In genomic region chr19:16463991-16464575, GRCh38 we compare ENCODE assay signal across 1 cellular context.
A peak's percentile ranks its signal among the peaks of the same experiment; 100 is the strongest.
TF ChIP-seq lines count a peak whose summit lies in the region.

No MANE protein-coding gene starts in this region.

TF ChIP-seq in HepG2, 621 proteins besides CTCF, POLR2A, EP300 and RAD21 (continued from another document and continues in another):
- TF ChIP-seq ZNF609 (CRISPR knock-in tag; IDR thresholded peaks at IDR 0.05; ENCODE audit: borderline replicate concordance) = peak; percentile 38; the same call in 1 of the 2 replicates
- TF ChIP-seq MIXL1 (CRISPR knock-in tag; IDR thresholded peaks at IDR 0.05) = peak; percentile 59; the same call in 1 of the 2 replicates
- peak; percentile 90; the same call in 1 of the 2 replicates for TF ChIP-seq ZNF264 (CRISPR knock-in tag; IDR thresholded peaks at IDR 0.05)
- TF ChIP-seq RXRA (CRISPR knock-in tag; IDR thresholded peaks at IDR 0.05) = peak; percentile 62; the same call in 1 of the 2 replicates
- TF ChIP-seq ELF3 (CRISPR knock-in tag; IDR thresholded peaks at IDR 0.05) = no peak
- peak; percentile 66; the same call in 1 of the 2 replicates for TF ChIP-seq HNF4A (CRISPR knock-in tag; IDR thresholded peaks at IDR 0.05)
- no peak for TF ChIP-seq PRPF4 (IDR thresholded peaks at IDR 0.05; ENCODE audit: low read depth, low read length, poor library complexity, severe bottlenecking)
- peak; percentile 62 for TF ChIP-seq ZNF263 (CRISPR knock-in tag; IDR thresholded peaks at IDR 0.05)
- TF ChIP-seq STAG1 (CRISPR knock-in tag; IDR thresholded peaks at IDR 0.05) = peak; percentile 15; the same call in 1 of the 2 replicates
- 0 out of 2 replicates have a peak, but pooled peaks have one; percentile 15 for TF ChIP-seq ZKSCAN8 (CRISPR knock-in tag; IDR thresholded peaks at IDR 0.05; ENCODE audit: borderline replicate concordance)
- peak; percentile 44; the same call in 1 of the 2 replicates for TF ChIP-seq NCOA2 (CRISPR knock-in tag; IDR thresholded peaks at IDR 0.05)
- TF ChIP-seq REPIN1 (CRISPR knock-in tag; IDR thresholded peaks at IDR 0.05; ENCODE audit: borderline replicate concordance, low read depth) = peak; percentile 75; the same call in 1 of the 2 replicates
- TF ChIP-seq BHLHE40 (IDR thresholded peaks at IDR 0.05; ENCODE audit: low read length) = no peak
- peak; percentile 68; the same call in 1 of the 2 replicates for TF ChIP-seq ZNF331 (CRISPR knock-in tag; IDR thresholded peaks at IDR 0.05)
- TF ChIP-seq CBFB (CRISPR knock-in tag; IDR thresholded peaks at IDR 0.05) = peak; percentile 39; the same call in 1 of the 2 replicates
- peak; percentile 95; the same call in 1 of the 2 replicates for TF ChIP-seq ZNF292 (CRISPR knock-in tag; IDR thresholded peaks at IDR 0.05; ENCODE audit: borderline replicate concordance, low read depth)
- peak; percentile 74 for TF ChIP-seq SALL1 (CRISPR knock-in tag; IDR thresholded peaks at IDR 0.05)
- TF ChIP-seq TAF1 (CRISPR knock-in tag; IDR thresholded peaks at IDR 0.05) = peak; percentile 18; the same call in 1 of the 2 replicates
- peak; percentile 55 for TF ChIP-seq ZNF574 (CRISPR knock-in tag; IDR thresholded peaks at IDR 0.05)
- TF ChIP-seq ZFP41 (CRISPR knock-in tag; IDR thresholded peaks at IDR 0.05; ENCODE audit: borderline replicate concordance) = no peak
- peak; percentile 43 for TF ChIP-seq CEBPG (CRISPR knock-in tag; IDR thresholded peaks at IDR 0.05)
- TF ChIP-seq ZNF577 (CRISPR knock-in tag; IDR thresholded peaks at IDR 0.05; ENCODE audit: borderline replicate concordance, low read depth) = no peak
- no peak for TF ChIP-seq ZUFSP (CRISPR knock-in tag; IDR thresholded peaks at IDR 0.05; ENCODE audit: borderline replicate concordance)
- TF ChIP-seq THRA (CRISPR knock-in tag; IDR thresholded peaks at IDR 0.05; ENCODE audit: borderline replicate concordance) = peak; percentile 72
- peak; percentile 48 for TF ChIP-seq FOXA3 (CRISPR knock-in tag; IDR thresholded peaks at IDR 0.05)
- no peak for TF ChIP-seq FOXP1 (IDR thresholded peaks at IDR 0.05)
- TF ChIP-seq FOXP1 (CRISPR knock-in tag; IDR thresholded peaks at IDR 0.05) = peak; percentile 59; the same call in 1 of the 2 replicates
- TF ChIP-seq ZBTB38 (CRISPR knock-in tag; IDR thresholded peaks at IDR 0.05) = peak; percentile 78
- peak; percentile 43 for TF ChIP-seq ZEB1 (IDR thresholded peaks at IDR 0.05; ENCODE audit: insufficient replicate concordance, low read depth)
- TF ChIP-seq MTA3 (CRISPR knock-in tag; IDR thresholded peaks at IDR 0.05) = no peak
- TF ChIP-seq TARDBP (CRISPR knock-in tag; IDR thresholded peaks at IDR 0.05) = peak; percentile 59; the same call in 1 of the 2 replicates
- no peak for TF ChIP-seq PLSCR1 (CRISPR knock-in tag; IDR thresholded peaks at IDR 0.05; ENCODE audit: borderline replicate concordance)
- TF ChIP-seq MED1 (CRISPR knock-in tag; IDR thresholded peaks at IDR 0.05) = peak; percentile 50; the same call in 1 of the 2 replicates
- no peak for TF ChIP-seq ZNF576 (CRISPR knock-in tag; IDR thresholded peaks at IDR 0.05)
- no peak for TF ChIP-seq SOX13 (IDR thresholded peaks at IDR 0.05)
- peak in 1 of 2 experiments; percentile 75; a peak in 2 of 4 replicates for TF ChIP-seq SOX13 (CRISPR knock-in tag; conservative IDR thresholded peaks at IDR 0.05 in 1 of 2, IDR thresholded peaks at IDR 0.05 in 1 of 2)
- 0 out of 2 replicates have a peak, but pooled peaks have one; percentile 37 for TF ChIP-seq ERF (CRISPR knock-in tag; IDR thresholded peaks at IDR 0.05)
- no peak for TF ChIP-seq THAP7 (CRISPR knock-in tag; IDR thresholded peaks at IDR 0.05)
- TF ChIP-seq ZNF317 (CRISPR knock-in tag; IDR thresholded peaks at IDR 0.05) = peak; percentile 97
- peak; percentile 27; the same call in 1 of the 2 replicates for TF ChIP-seq SOX5 (CRISPR knock-in tag; IDR thresholded peaks at IDR 0.05; ENCODE audit: borderline replicate concordance)
- TF ChIP-seq HCFC1 (IDR thresholded peaks at IDR 0.05; ENCODE audit: low read depth, low read length) = no peak
- 0 out of 2 replicates have a peak, but pooled peaks have one; percentile 25 for TF ChIP-seq MXD1 (CRISPR knock-in tag; IDR thresholded peaks at IDR 0.05)
- TF ChIP-seq HDAC1 (CRISPR knock-in tag; IDR thresholded peaks at IDR 0.05) = 0 out of 2 replicates have a peak, but pooled peaks have one; percentile 57
- TF ChIP-seq ZBTB43 (CRISPR knock-in tag; conservative IDR thresholded peaks at IDR 0.05) = 0 out of 2 replicates have a peak, but pooled peaks have one; percentile 50
- no peak for TF ChIP-seq DNMT1 (CRISPR knock-in tag; IDR thresholded peaks at IDR 0.05)
- peak; percentile 67; the same call in 1 of the 2 replicates for TF ChIP-seq SSRP1 (CRISPR knock-in tag; IDR thresholded peaks at IDR 0.05)
- TF ChIP-seq GATA4 (IDR thresholded peaks at IDR 0.05; ENCODE audit: borderline replicate concordance, low read depth) = no peak
- TF ChIP-seq SMAD3 (CRISPR knock-in tag; IDR thresholded peaks at IDR 0.05) = peak; percentile 71
- peak; percentile 77 for TF ChIP-seq ZNF710 (CRISPR knock-in tag; IDR thresholded peaks at IDR 0.05; ENCODE audit: borderline replicate concordance)
- TF ChIP-seq FOXJ3 (CRISPR knock-in tag; IDR thresholded peaks at IDR 0.05; ENCODE audit: borderline replicate concordance) = peak; percentile 68; the same call in 1 of the 2 replicates
